8 cellular contexts compared by ENCODE assay signal in the genomic region with DNA sequence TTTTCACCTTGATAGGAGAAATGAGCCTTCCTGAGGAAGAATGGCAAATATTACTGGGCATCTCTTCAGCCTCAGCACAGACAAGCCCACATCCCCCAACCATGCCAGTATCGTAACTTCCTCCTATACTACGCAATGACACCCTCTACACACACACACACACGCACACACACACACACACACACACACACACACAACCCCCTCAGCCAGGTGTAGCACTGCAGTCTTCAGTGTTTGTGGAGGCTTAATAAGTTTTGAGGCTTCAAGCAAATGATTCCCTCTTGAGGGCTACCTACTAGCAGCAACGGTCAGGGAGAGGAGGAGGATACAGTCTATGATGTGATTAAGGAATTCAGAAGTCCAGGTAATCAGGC.
DNase-seq lines count a peak whose midpoint lies in the region; ATAC-seq and TF ChIP-seq lines count a peak whose summit lies in the region.

No MANE protein-coding gene starts in this region.

- peak; percentile 48 for DNase-seq in stimulated activated CD4-positive, alpha-beta T cell treated with anti-CD3 and anti-CD28 coated beads, Interleukin-4, amount 100 ng/mL, for 1 hour
- DNase-seq in middle frontal gyrus (ENCODE audit: extremely low spot score, low spot score) = no peak
- DNase-seq in NCI-H2171 (lab: John Stamatoyannopoulos, UW) = no peak

- peak overlapping the region; percentile 95 for H3K27ac Mint-ChIP-seq in activated naive CD8-positive, alpha-beta T cell

- H3K9ac ChIP-seq in OCI-LY1 (ENCODE audit: low read length) = peak overlapping the region; percentile 99

- H3K9me2 ChIP-seq in OCI-LY1 (ENCODE audit: low read depth, low read length) = no peaks in the 10 kb centered on the region

- H3K27me3 ChIP-seq in OCI-LY1 (ENCODE audit: insufficient read depth, low read length) = no peaks in the 10 kb centered on the region

- TF ChIP-seq CTCF in GM12875 (IDR thresholded peaks at IDR 0.05; ENCODE audit: borderline replicate concordance, insufficient read depth, low read depth, low read length) (no peak), OCI-LY1 (IDR thresholded peaks at IDR 0.05; ENCODE audit: low read length) (no peak)

- H3K4me1 ChIP-seq in OCI-LY1 (ENCODE audit: insufficient read depth, low read length, severe bottlenecking) = peaks cover 52% of the 10 kb centered on the region

- H3K9me3 Mint-ChIP-seq in activated naive CD8-positive, alpha-beta T cell (ENCODE audit: low read depth) = no peaks in the 10 kb centered on the region

- H3K9me3 ChIP-seq in OCI-LY1 (ENCODE audit: low read length) = no peaks in the 10 kb centered on the region
- no peaks in the 10 kb centered on the region for H3K9me3 ChIP-seq in iPS-18c (ENCODE audit: control insufficient read depth, insufficient read depth, low read length)

- no peak overlapping the region for H2AFZ ChIP-seq in OCI-LY1 (ENCODE audit: low read length)

- H3K27ac ChIP-seq in OCI-LY1 (ENCODE audit: low read depth, low read length, poor library complexity, severe bottlenecking) = peak overlapping the region; percentile 100

- peaks cover 6% of the 10 kb centered on the region for H3F3A ChIP-seq in OCI-LY1 (ENCODE audit: insufficient read depth, low read length)

- H3K4me1 Mint-ChIP-seq in activated naive CD8-positive, alpha-beta T cell (ENCODE audit: low read depth) = peaks cover 74% of the 10 kb centered on the region

- H3K4me3 ChIP-seq in GM12875 (ENCODE audit: low read depth, low read length) (peak overlapping the region; percentile 90), OCI-LY1 (ENCODE audit: low read depth, low read length, poor library complexity, severe bottlenecking) (peak overlapping the region; percentile 95), iPS-18c (ENCODE audit: insufficient read depth, low read depth, low read length) (peak overlapping the region; percentile 63; the same call in 1 of the 2 replicates)

- H3K4me2 ChIP-seq in OCI-LY1 (ENCODE audit: low read length) = peak overlapping the region; percentile 93

- H3K27me3 Mint-ChIP-seq in activated naive CD8-positive, alpha-beta T cell = no peaks in the 10 kb centered on the region

- ATAC-seq in HG03432 (IDR thresholded peaks at IDR 0.05; ENCODE audit: unreplicated experiment) = no peak

- peak overlapping the region; percentile 100 for H3K4me3 Mint-ChIP-seq in activated naive CD8-positive, alpha-beta T cell

- no peaks in the 10 kb centered on the region for H4K20me1 ChIP-seq in OCI-LY1 (ENCODE audit: insufficient read depth, low read length)

- peaks cover 12% of the 10 kb centered on the region for H3K36me3 Mint-ChIP-seq in activated naive CD8-positive, alpha-beta T cell

- H3K36me3 ChIP-seq in OCI-LY1 (ENCODE audit: insufficient read depth, low read length) = peaks cover 42% of the 10 kb centered on the region; the same call in 1 of the 2 replicates

- H3K79me2 ChIP-seq in OCI-LY1 (ENCODE audit: insufficient read depth, low read length) = peaks cover 20% of the 10 kb centered on the region
